In the genomic region with DNA sequence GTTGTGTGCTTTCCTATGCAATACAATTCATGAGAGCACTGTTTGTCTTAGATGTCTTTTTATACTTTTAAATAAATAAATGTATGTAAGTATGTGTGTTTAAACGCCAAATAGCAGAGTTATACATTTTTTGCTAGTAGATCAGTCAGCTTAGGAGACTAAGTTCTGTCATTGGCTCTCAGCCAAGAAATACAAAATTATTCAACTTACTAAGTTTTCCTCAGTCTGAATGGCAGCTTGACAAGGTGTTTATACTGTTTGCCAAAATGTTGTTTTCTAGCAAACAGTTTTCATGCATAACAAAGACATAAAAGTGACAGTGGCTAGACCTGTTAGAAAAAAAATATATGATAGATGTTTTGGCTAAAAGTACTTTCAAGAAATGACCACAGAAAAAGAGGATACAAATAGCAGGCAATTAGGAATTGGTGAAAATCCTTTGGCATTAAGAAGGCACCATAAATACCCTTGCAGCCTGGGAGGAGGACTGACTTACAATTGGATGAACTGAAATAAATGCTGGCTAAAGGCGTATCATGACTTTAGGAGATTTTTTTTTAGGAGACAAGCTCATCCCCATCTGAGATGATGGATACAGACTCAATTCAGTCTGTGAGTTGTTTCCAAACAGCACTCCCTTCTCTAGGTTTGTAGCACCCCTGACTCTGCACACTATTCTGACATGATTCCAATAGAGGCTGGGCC, we compare ENCODE assay signal across 18 cellular contexts. TPM values are rescaled to one million over a fixed set of nuclear protein-coding genes. Genes with fewer than 3 reads are reported as not detected.
DNase-seq lines count a peak whose midpoint lies in the region; ATAC-seq and TF ChIP-seq lines count a peak whose summit lies in the region.
"Had no signal": no experiment of that assay in that cellular context is flagged by ENCODE, and none has a peak within 500 bp of the region (broad histone marks: within the 10 kb centered on the region; RNA-seq: fewer than 3 reads in every experiment).

No MANE protein-coding gene starts in this region.

- H3K4me1 ChIP-seq in HEK293 (ENCODE audit: control insufficient read depth, insufficient read depth, low read length), result peaks cover 6% of the 10 kb centered on the region; the same call in 1 of the 2 replicates
- peaks cover 34% of the 10 kb centered on the region for H3K4me1 ChIP-seq in skeletal muscle satellite cell (ENCODE audit: control insufficient read depth, insufficient read depth, low read length)

- no peak overlapping the region for H3K9ac ChIP-seq in skeletal muscle satellite cell (ENCODE audit: low read depth, low read length)
- H3K9ac ChIP-seq: KMS-11 had no signal

- CTCF ChIA-PET in HEK293 (lab: Yijun Ruan, JAX), result interaction anchor here (0.6 to 1.3 kb wide), 2 partner anchors 20 to 279 kb away, joined by 3 to 4 read pairs; no protein-coding TSS in a partner anchor

- no peaks in the 10 kb centered on the region for H3K27me3 ChIP-seq in skeletal muscle satellite cell (ENCODE audit: control insufficient read depth, insufficient read depth, low read length)

- H3K9me3 Mint-ChIP-seq in activated naive CD4-positive, alpha-beta T cell treated with anti-CD3 and anti-CD28 coated beads, Interleukin-2, amount 50 U/mL, for 72 hours, result no peaks in the 10 kb centered on the region
- H3K9me3 Mint-ChIP-seq: CD8-positive, alpha-beta T cell; HFFc6 had no signal

- TF ChIP-seq CTCF in HEK293 (tag by site-specific recombination; IDR thresholded peaks at IDR 0.05), result no peak

- no peaks in the 10 kb centered on the region for H3K9me3 ChIP-seq in HEK293 (ENCODE audit: control insufficient read depth, insufficient read depth, low read depth, low read length)
- H3K9me3 ChIP-seq in skeletal muscle satellite cell (replicated peaks; ENCODE audit: low read length), result no peaks in the 10 kb centered on the region

- no peak for ATAC-seq in activated naive CD4-positive, alpha-beta T cell treated with anti-CD3 and anti-CD28 coated beads, Interleukin-2, amount 50 U/mL, for 72 hours
- no peak for ATAC-seq in GM18907 (IDR thresholded peaks at IDR 0.05; ENCODE audit: unreplicated experiment)
- ATAC-seq: CD8-positive, alpha-beta T cell had no signal

- H3K4me3 ChIP-seq in HEK293 (ENCODE audit: low read depth, low read length) (no peak overlapping the region), skeletal muscle satellite cell (ENCODE audit: low read length) (no peak overlapping the region)

- peak; percentile 51 for DNase-seq in astrocyte of the hippocampus (ENCODE audit: low read depth, low spot score)
- DNase-seq in fibroblast of peridontal ligament (ENCODE audit: extremely low read depth), result peak; percentile 55
- DNase-seq in activated naive CD4-positive, alpha-beta T cell treated with anti-CD3 and anti-CD28 coated beads, Interleukin-2, amount 50 U/mL, for 72 hours (ENCODE audit: low spot score in 2 of 2), result no peak
- no peak for DNase-seq in GM03348 (ENCODE audit: low spot score)
- DNase-seq: CD8-positive, alpha-beta T cell; GOT3; HFFc6; MM.1S; NCI-H1105; NCI-H1694 treated with DMSO at 0.1 percent for 48 hours; NCI-H345; NCI-H69; NK-92 treated with Interleukin-12 subunit alpha and Interleukin-12 subunit beta, amount 100 ng/mL, for 24 hours had no signal

- H3K36me3 Mint-ChIP-seq in activated naive CD4-positive, alpha-beta T cell treated with anti-CD3 and anti-CD28 coated beads, Interleukin-2, amount 50 U/mL, for 72 hours, result no peaks in the 10 kb centered on the region
- H3K36me3 Mint-ChIP-seq: CD8-positive, alpha-beta T cell had no signal

- peak overlapping the region; percentile 46 for H3K4me2 ChIP-seq in skeletal muscle satellite cell (ENCODE audit: low read length)
- H3K4me2 ChIP-seq: KMS-11 had no signal

- POLR2A ChIA-PET in HEK293 (lab: Yijun Ruan, JAX), result no interaction called here

- H3K27ac Mint-ChIP-seq in activated naive CD4-positive, alpha-beta T cell treated with anti-CD3 and anti-CD28 coated beads, Interleukin-2, amount 50 U/mL, for 72 hours, result no peak overlapping the region
- H3K27ac Mint-ChIP-seq: CD8-positive, alpha-beta T cell; HFFc6 had no signal

- no peaks in the 10 kb centered on the region for H3K36me3 ChIP-seq in HEK293 (ENCODE audit: control insufficient read depth in 2 of 2, insufficient read depth in 1 of 2, low read length in 2 of 2)
- H3K36me3 ChIP-seq in skeletal muscle satellite cell (ENCODE audit: insufficient read depth, low read length), result no peaks in the 10 kb centered on the region

- no peak overlapping the region for H3K27ac ChIP-seq in HEK293 (ENCODE audit: extremely low read depth, low read depth, low read length)
- H3K27ac ChIP-seq: HL-60, KMS-11 had no signal

TF ChIP-seq in HEK293, 187 proteins besides CTCF, POLR2A, EP300 and RAD21 (continues in another document):
- TF ChIP-seq ZNF335 (tag by site-specific recombination; conservative IDR thresholded peaks at IDR 0.05), result peak; percentile 23; the same call in 1 of the 2 replicates
- TF ChIP-seq ZNF596 (tag by site-specific recombination; IDR thresholded peaks at IDR 0.05), result no peak
- no peak for TF ChIP-seq ZNF2 (tag by site-specific recombination; IDR thresholded peaks at IDR 0.05)
- no peak for TF ChIP-seq KLF7 (tag by site-specific recombination; IDR thresholded peaks at IDR 0.05; ENCODE audit: borderline replicate concordance)
- TF ChIP-seq ZNF37A (tag by site-specific recombination; IDR thresholded peaks at IDR 0.05), result peak; percentile 27; the same call in 1 of the 2 replicates
- TF ChIP-seq ZNF830 (tag by site-specific recombination; IDR thresholded peaks at IDR 0.05; ENCODE audit: low read depth), result 0 out of 2 replicates have a peak, but pooled peaks have one; percentile 13
- no peak for TF ChIP-seq ZNF670 (tag by site-specific recombination; IDR thresholded peaks at IDR 0.05; ENCODE audit: low read depth)
- TF ChIP-seq, protein P1, sequence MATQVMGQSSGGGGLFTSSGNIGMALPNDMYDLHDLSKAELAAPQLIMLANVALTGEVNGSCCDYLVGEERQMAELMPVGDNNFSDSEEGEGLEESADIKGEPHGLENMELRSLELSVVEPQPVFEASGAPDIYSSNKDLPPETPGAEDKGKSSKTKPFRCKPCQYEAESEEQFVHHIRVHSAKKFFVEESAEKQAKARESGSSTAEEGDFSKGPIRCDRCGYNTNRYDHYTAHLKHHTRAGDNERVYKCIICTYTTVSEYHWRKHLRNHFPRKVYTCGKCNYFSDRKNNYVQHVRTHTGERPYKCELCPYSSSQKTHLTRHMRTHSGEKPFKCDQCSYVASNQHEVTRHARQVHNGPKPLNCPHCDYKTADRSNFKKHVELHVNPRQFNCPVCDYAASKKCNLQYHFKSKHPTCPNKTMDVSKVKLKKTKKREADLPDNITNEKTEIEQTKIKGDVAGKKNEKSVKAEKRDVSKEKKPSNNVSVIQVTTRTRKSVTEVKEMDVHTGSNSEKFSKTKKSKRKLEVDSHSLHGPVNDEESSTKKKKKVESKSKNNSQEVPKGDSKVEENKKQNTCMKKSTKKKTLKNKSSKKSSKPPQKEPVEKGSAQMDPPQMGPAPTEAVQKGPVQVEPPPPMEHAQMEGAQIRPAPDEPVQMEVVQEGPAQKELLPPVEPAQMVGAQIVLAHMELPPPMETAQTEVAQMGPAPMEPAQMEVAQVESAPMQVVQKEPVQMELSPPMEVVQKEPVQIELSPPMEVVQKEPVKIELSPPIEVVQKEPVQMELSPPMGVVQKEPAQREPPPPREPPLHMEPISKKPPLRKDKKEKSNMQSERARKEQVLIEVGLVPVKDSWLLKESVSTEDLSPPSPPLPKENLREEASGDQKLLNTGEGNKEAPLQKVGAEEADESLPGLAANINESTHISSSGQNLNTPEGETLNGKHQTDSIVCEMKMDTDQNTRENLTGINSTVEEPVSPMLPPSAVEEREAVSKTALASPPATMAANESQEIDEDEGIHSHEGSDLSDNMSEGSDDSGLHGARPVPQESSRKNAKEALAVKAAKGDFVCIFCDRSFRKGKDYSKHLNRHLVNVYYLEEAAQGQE (tag by site-specific recombination; IDR thresholded peaks at IDR 0.05), result no peak
- TF ChIP-seq ELK4 (IDR thresholded peaks at IDR 0.05; ENCODE audit: borderline replicate concordance, low read depth, low read length), result no peak
- no peak for TF ChIP-seq ZNF768 (tag by site-specific recombination; IDR thresholded peaks at IDR 0.05)
- TF ChIP-seq ZNF292 (tag by site-specific recombination; IDR thresholded peaks at IDR 0.05; ENCODE audit: borderline replicate concordance, low read depth), result no peak
- no peak for TF ChIP-seq ZBTB21 (tag by site-specific recombination; IDR thresholded peaks at IDR 0.05)
- no peak for TF ChIP-seq GLIS1 (tag by site-specific recombination; IDR thresholded peaks at IDR 0.05)
- TF ChIP-seq ZNF660 (tag by site-specific recombination; IDR thresholded peaks at IDR 0.05), result no peak

RNA-seq across cellular contexts. Expression of gene TICAM2, which starts 7.8 kb away (rescaled TPM):
- total RNA-seq in skeletal muscle satellite cell (2012; rRNA removed), result 4.8 and 7.4 TPM in 2 replicates
- under 1 TPM; 0.66 to 0.91 TPM for total RNA-seq in activated naive CD4-positive, alpha-beta T cell treated with anti-CD3 and anti-CD28 coated beads, Interleukin-2, amount 50 U/mL, for 72 hours

RNA-seq across cellular contexts. Expression of gene TMED7, which starts 31.3 kb away (rescaled TPM):
- 135 and 149 TPM in 2 replicates for total RNA-seq in skeletal muscle satellite cell (2012; rRNA removed)
- 10 to 100 TPM; 33.1 to 38.4 TPM for total RNA-seq in activated naive CD4-positive, alpha-beta T cell treated with anti-CD3 and anti-CD28 coated beads, Interleukin-2, amount 50 U/mL, for 72 hours

RNA-seq across cellular contexts. Expression of gene FEM1C, which starts 49.9 kb away (rescaled TPM):
- 18.3 and 22.7 TPM in 2 replicates for total RNA-seq in skeletal muscle satellite cell (2012; rRNA removed)
- total RNA-seq in activated naive CD4-positive, alpha-beta T cell treated with anti-CD3 and anti-CD28 coated beads, Interleukin-2, amount 50 U/mL, for 72 hours, result 10 to 100 TPM; 13.7 TPM

Comparison
In these comparisons a context has a peak if more than half of its experiments do, and no peak if none do; other contexts are left out.
1. DNase-seq: peak in astrocyte of the hippocampus (single experiment) and fibroblast of peridontal ligament (single experiment); none in activated naive CD4-positive, alpha-beta T cell treated with anti-CD3 and anti-CD28 coated beads, Interleukin-2, amount 50 U/mL, for 72 hours (0 of 2) and GM03348 (single experiment).